In genomic region chr16:29136916-29137315, GRCh38 we compare ENCODE assay signal across 6 cellular contexts.
DNase-seq lines count a peak whose midpoint lies in the region; ATAC-seq, FAIRE-seq and TF ChIP-seq lines count a peak whose summit lies in the region.
"Not testable (repeated sequence)": the region's sequence is repeated elsewhere in the genome, so short reads cannot be mapped to it uniquely, and the experiment has no call there.

No MANE protein-coding gene starts in this region.

- 0 out of 2 replicates have a peak overlapping the region, but pooled peaks have one; percentile 16 for H2AK5ac ChIP-seq in IMR-90 (ENCODE audit: low read depth, low read length)

- not testable (repeated sequence) for H3K9ac ChIP-seq in IMR-90 (ENCODE audit: low read depth, low read length); kidney (ENCODE audit: low read length in 2 of 2)

- not testable (repeated sequence) for H3K27me3 ChIP-seq in CD4-positive, CD25-positive, alpha-beta regulatory T cell (ENCODE audit: control insufficient read depth, insufficient read depth, low read length); IMR-90 (ENCODE audit: control insufficient read depth, insufficient read depth, low read length); RWPE2 (ENCODE audit: insufficient read depth, poor library complexity, severe bottlenecking)

- peaks cover 31% of the 10 kb centered on the region for H3K4me1 ChIP-seq in CD4-positive, CD25-positive, alpha-beta regulatory T cell (ENCODE audit: control insufficient read depth, insufficient read depth, low read length, poor library complexity, severe bottlenecking)
- not testable (repeated sequence) for H3K4me1 ChIP-seq in IMR-90 (ENCODE audit: control insufficient read depth, insufficient read depth, low read length); RWPE2 (ENCODE audit: insufficient read depth, poor library complexity, severe bottlenecking); kidney (ENCODE audit: control insufficient read depth in 1 of 2, insufficient read depth in 1 of 2, low read depth in 1 of 2, low read length in 2 of 2)

- TF ChIP-seq RAD21 in IMR-90 (IDR thresholded peaks at IDR 0.05; ENCODE audit: low read length) = not testable (repeated sequence)

- intact Hi-C loops in IMR-90 (cut with micrococcal nuclease); kidney (cut with DNase I); posterior vena cava (cut with DNase I): not testable (repeated sequence)

- peak overlapping the region; percentile 33 for H3K27ac ChIP-seq in CD4-positive, CD25-positive, alpha-beta regulatory T cell (ENCODE audit: insufficient read depth, low read length, poor library complexity, severe bottlenecking)
- not testable (repeated sequence) for H3K27ac ChIP-seq in IMR-90 (ENCODE audit: insufficient read depth, low read length); RWPE2 (ENCODE audit: poor library complexity, severe bottlenecking); kidney (ENCODE audit: low read depth in 2 of 2, low read length in 2 of 2)

- ATAC-seq in CD4-positive, CD25-positive, alpha-beta regulatory T cell (ENCODE audit: low read depth in 2 of 2); IMR-90 (ENCODE audit: low read depth); RWPE2 (ENCODE audit: low read depth): not testable (repeated sequence)

- H3K4me3 ChIP-seq in CD4-positive, CD25-positive, alpha-beta regulatory T cell (ENCODE audit: low read depth, low read length); IMR-90 (ENCODE audit: insufficient read depth, low read depth, low read length); RWPE2 (ENCODE audit: severe bottlenecking); kidney (ENCODE audit: low read length in 2 of 2): not testable (repeated sequence)

- H3K36me3 Mint-ChIP-seq in CD4-positive, CD25-positive, alpha-beta regulatory T cell = peaks cover 13% of the 10 kb centered on the region
- H3K36me3 Mint-ChIP-seq in chondrocyte (ENCODE audit: low read depth) = not testable (repeated sequence)

- not testable (repeated sequence) for H2BK20ac ChIP-seq in IMR-90 (ENCODE audit: low read depth, low read length)

- H3K27me3 Mint-ChIP-seq in CD4-positive, CD25-positive, alpha-beta regulatory T cell = not testable (repeated sequence)
- peaks cover 14% of the 10 kb centered on the region for H3K27me3 Mint-ChIP-seq in chondrocyte (ENCODE audit: low read depth)

- WGBS in IMR-90 (ENCODE audit: extremely low coverage in 2 of 2, insufficient read length in 1 of 2), 2 experiments = no CpG with 5 or more reads among the region's 8 CpGs

- not testable (repeated sequence) for H4K5ac ChIP-seq in IMR-90 (ENCODE audit: low read depth, low read length)

- not testable (repeated sequence) for H4K91ac ChIP-seq in IMR-90 (ENCODE audit: insufficient read depth, low read depth, low read length)

- H3K4me2 ChIP-seq in IMR-90 (ENCODE audit: low read depth, low read length) = not testable (repeated sequence)

- H2BK5ac ChIP-seq in IMR-90 (ENCODE audit: low read depth, low read length, poor library complexity, severe bottlenecking) = not testable (repeated sequence)

- not testable (repeated sequence) for H3K18ac ChIP-seq in IMR-90 (ENCODE audit: low read depth, low read length)

- H3K9me1 ChIP-seq in IMR-90 (ENCODE audit: insufficient read depth, low read length) = not testable (repeated sequence)

- H3K79me1 ChIP-seq in IMR-90 (ENCODE audit: low read depth in 1 of 2, low read length in 2 of 2) = not testable (repeated sequence)

- not testable (repeated sequence) for DNase-seq in CD4-positive, CD25-positive, alpha-beta regulatory T cell; IMR-90
- peak; percentile 12 for DNase-seq in RWPE2 (ENCODE audit: low spot score)
- peak; percentile 34 for DNase-seq in chondrocyte (ENCODE audit: low spot score)
- DNase-seq in kidney = peak; percentile 48
- DNase-seq in posterior vena cava (ENCODE audit: low spot score) = peak; percentile 30

- H2BK120ac ChIP-seq in IMR-90 (ENCODE audit: low read depth, low read length) = not testable (repeated sequence)

- H2BK15ac ChIP-seq in IMR-90 (ENCODE audit: low read depth, low read length) = not testable (repeated sequence)

- POLR2A ChIA-PET in IMR-90 (lab: Charles Lee; ENCODE audit: unreplicated experiment) = not testable (repeated sequence)

- H3K27ac Mint-ChIP-seq in CD4-positive, CD25-positive, alpha-beta regulatory T cell = peak overlapping the region; percentile 89 to 99 (median 96)
- H3K27ac Mint-ChIP-seq in chondrocyte (ENCODE audit: unreplicated experiment) = not testable (repeated sequence)

- not testable (repeated sequence) for H3K4ac ChIP-seq in IMR-90 (ENCODE audit: low read depth, low read length)

- FAIRE-seq in kidney (lab: Jason Lieb, UNC) = not testable (repeated sequence)

- H4K20me1 ChIP-seq in IMR-90 (ENCODE audit: insufficient read depth, low read length) = not testable (repeated sequence)

- CTCF ChIA-PET in IMR-90 (lab: Yijun Ruan, JAX) = not testable (repeated sequence)

- H2AFZ ChIP-seq in IMR-90 (replicated peaks; ENCODE audit: low read length, poor library complexity) = not testable (repeated sequence)

- not testable (repeated sequence) for H3K36me3 ChIP-seq in CD4-positive, CD25-positive, alpha-beta regulatory T cell (ENCODE audit: control insufficient read depth, insufficient read depth, low read length); IMR-90 (ENCODE audit: control insufficient read depth, insufficient read depth, low read length); RWPE2 (ENCODE audit: low read depth); kidney (ENCODE audit: control insufficient read depth in 1 of 2, insufficient read depth in 2 of 2, low read length in 2 of 2)

- H3K4me1 Mint-ChIP-seq in CD4-positive, CD25-positive, alpha-beta regulatory T cell = peaks cover 7 to 40% (median 16%) of the 10 kb centered on the region in 4 donors
- not testable (repeated sequence) for H3K4me1 Mint-ChIP-seq in chondrocyte (ENCODE audit: low read depth)

- not testable (repeated sequence) for H3K14ac ChIP-seq in IMR-90 (replicated peaks; ENCODE audit: low read depth, low read length)

- in situ Hi-C loops in IMR-90 (cut with MboI; ENCODE audit: low sequenced_read_pairs) = not testable (repeated sequence)

- TF ChIP-seq CTCF in IMR-90 (conservative IDR thresholded peaks at IDR 0.05; ENCODE audit: low read depth, low read length); RWPE2 (IDR thresholded peaks at IDR 0.05; ENCODE audit: poor library complexity, severe bottlenecking); chondrocyte (IDR thresholded peaks at IDR 0.05); kidney (IDR thresholded peaks at IDR 0.05; ENCODE audit: borderline replicate concordance, extremely low read depth, insufficient read depth): not testable (repeated sequence)

- not testable (repeated sequence) for H4K8ac ChIP-seq in IMR-90 (ENCODE audit: low read depth in 2 of 2, low read length in 2 of 2)

- not testable (repeated sequence) for TF ChIP-seq POLR2A in IMR-90 (IDR thresholded peaks at IDR 0.05; ENCODE audit: low read depth, low read length)

- H3K9me3 Mint-ChIP-seq in CD4-positive, CD25-positive, alpha-beta regulatory T cell; chondrocyte (ENCODE audit: low read depth): not testable (repeated sequence)

- H3K4me3 Mint-ChIP-seq in CD4-positive, CD25-positive, alpha-beta regulatory T cell = peak overlapping the region in 1 of 4 donors; percentile 79
- H3K4me3 Mint-ChIP-seq in chondrocyte (ENCODE audit: unreplicated experiment) = not testable (repeated sequence)

- dilution Hi-C loops in IMR-90 (cut with HindIII; ENCODE audit: low sequenced_read_pairs, unreplicated experiment) = not testable (repeated sequence)

- not testable (repeated sequence) for H3K23ac ChIP-seq in IMR-90 (ENCODE audit: low read depth, low read length)

- H2AK9ac ChIP-seq in IMR-90 (replicated peaks; ENCODE audit: low read depth, low read length, poor library complexity) = not testable (repeated sequence)

- H3K9me3 ChIP-seq in CD4-positive, CD25-positive, alpha-beta regulatory T cell (ENCODE audit: control insufficient read depth in 2 of 2, low read length in 2 of 2); IMR-90 (ENCODE audit: control insufficient read depth, insufficient read depth, low read length); RWPE2 (ENCODE audit: severe bottlenecking); kidney (ENCODE audit: control insufficient read depth in 1 of 2, low read length in 2 of 2): not testable (repeated sequence)

- BruUV-seq in IMR-90 (replicated peaks; lab: Mats Ljungman, UMichigan) = not testable (repeated sequence)

- not testable (repeated sequence) for H3K56ac ChIP-seq in IMR-90 (ENCODE audit: extremely low read depth, insufficient read depth, low read length)
